ENCODE assay signal across 17 cellular contexts in genomic region chr1:48069662-48070432, GRCh38.
DNase-seq lines count a peak whose midpoint lies in the region; ATAC-seq and TF ChIP-seq lines count a peak whose summit lies in the region.
"Had no signal": no experiment of that assay in that cellular context is flagged by ENCODE, and none has a peak within 500 bp of the region (broad histone marks: within the 10 kb centered on the region; RNA-seq: fewer than 3 reads in every experiment).

No MANE protein-coding gene starts in this region.

- intact Hi-C loops in sciatic nerve (cut with DNase I): no loop called here

- no peak overlapping the region for H3K27ac Mint-ChIP-seq in activated T-cell treated with anti-CD3 and anti-CD28 coated beads, Interleukin-2, amount 50 U/mL, for 72 hours
- H3K27ac Mint-ChIP-seq: T-cell had no signal

- no peaks in the 10 kb centered on the region for H3K36me3 Mint-ChIP-seq in activated T-cell treated with anti-CD3 and anti-CD28 coated beads, Interleukin-2, amount 50 U/mL, for 72 hours (ENCODE audit: insufficient read depth in 2 of 2)
- H3K36me3 Mint-ChIP-seq: T-cell had no signal

- H3K27me3 Mint-ChIP-seq in activated T-cell treated with anti-CD3 and anti-CD28 coated beads, Interleukin-2, amount 50 U/mL, for 72 hours (ENCODE audit: low read depth): peaks cover 7% of the 10 kb centered on the region

- H3K4me3 Mint-ChIP-seq in activated T-cell treated with anti-CD3 and anti-CD28 coated beads, Interleukin-2, amount 50 U/mL, for 72 hours: no peak overlapping the region
- H3K4me3 Mint-ChIP-seq: T-cell had no signal

- no peaks in the 10 kb centered on the region for H3K4me1 Mint-ChIP-seq in activated T-cell treated with anti-CD3 and anti-CD28 coated beads, Interleukin-2, amount 50 U/mL, for 72 hours (ENCODE audit: low read depth)
- H3K4me1 Mint-ChIP-seq: T-cell had no signal

- no peaks in the 10 kb centered on the region for H3K9me3 Mint-ChIP-seq in activated T-cell treated with anti-CD3 and anti-CD28 coated beads, Interleukin-2, amount 50 U/mL, for 72 hours
- H3K9me3 Mint-ChIP-seq: T-cell had no signal

- ATAC-seq in SK-N-SH treated with all-trans-retinoic acid at 6 μM for 48 hours: no peak
- ATAC-seq in sciatic nerve: peak; percentile 52
- ATAC-seq in HG02870 (IDR thresholded peaks at IDR 0.05; ENCODE audit: unreplicated experiment): no peak
- ATAC-seq in activated T-cell treated with anti-CD3 and anti-CD28 coated beads, Interleukin-2, amount 50 U/mL, for 72 hours (replicated peaks in 1 of 2): no peak
- ATAC-seq in GM18520 (IDR thresholded peaks at IDR 0.05; ENCODE audit: unreplicated experiment): no peak
- ATAC-seq: T-cell had no signal

- DNase-seq in COLO829 (ENCODE audit: low spot score) (peak; percentile 58), glomerular visceral epithelial cell (ENCODE audit: extremely low spot score) (peak; percentile 63), sciatic nerve (ENCODE audit: low spot score) (no peak), Ammon's horn (ENCODE audit: low spot score) (no peak)
- no peak for DNase-seq in activated T-cell treated with anti-CD3 and anti-CD28 coated beads, Interleukin-2, amount 50 U/mL, for 72 hours
- DNase-seq: activated effector memory CD4-positive, alpha-beta T cell treated with Interleukin-2 at 50 U/mL for 16 hours; BE2C; DND-41; head of caudate nucleus; mesenchymal stem cell; NCI-H1092 treated with DMSO at 0.1 percent for 48 hours; RPMI8226; sigmoid colon; T-cell had no signal

TF ChIP-seq in SK-N-SH treated with all-trans-retinoic acid at 6 μM for 48 hours, 23 proteins besides CTCF, POLR2A, EP300 and RAD21:
- no peak for TF ChIP-seq TCF4 (CRISPR knock-in tag; IDR thresholded peaks at IDR 0.05; ENCODE audit: borderline replicate concordance)
- no peak for TF ChIP-seq ZFP30 (CRISPR knock-in tag; IDR thresholded peaks at IDR 0.05)
- no peak for TF ChIP-seq ZNF70 (CRISPR knock-in tag; IDR thresholded peaks at IDR 0.05)
- no peak for TF ChIP-seq ZFP3 (CRISPR knock-in tag; IDR thresholded peaks at IDR 0.05)
- 0 out of 2 replicates have a peak, but pooled peaks have one; percentile 13 for TF ChIP-seq SNAI2 (CRISPR knock-in tag; IDR thresholded peaks at IDR 0.05)
- no peak for TF ChIP-seq PPARA (CRISPR knock-in tag; IDR thresholded peaks at IDR 0.05; ENCODE audit: borderline replicate concordance)
- TF ChIP-seq, protein P1, sequence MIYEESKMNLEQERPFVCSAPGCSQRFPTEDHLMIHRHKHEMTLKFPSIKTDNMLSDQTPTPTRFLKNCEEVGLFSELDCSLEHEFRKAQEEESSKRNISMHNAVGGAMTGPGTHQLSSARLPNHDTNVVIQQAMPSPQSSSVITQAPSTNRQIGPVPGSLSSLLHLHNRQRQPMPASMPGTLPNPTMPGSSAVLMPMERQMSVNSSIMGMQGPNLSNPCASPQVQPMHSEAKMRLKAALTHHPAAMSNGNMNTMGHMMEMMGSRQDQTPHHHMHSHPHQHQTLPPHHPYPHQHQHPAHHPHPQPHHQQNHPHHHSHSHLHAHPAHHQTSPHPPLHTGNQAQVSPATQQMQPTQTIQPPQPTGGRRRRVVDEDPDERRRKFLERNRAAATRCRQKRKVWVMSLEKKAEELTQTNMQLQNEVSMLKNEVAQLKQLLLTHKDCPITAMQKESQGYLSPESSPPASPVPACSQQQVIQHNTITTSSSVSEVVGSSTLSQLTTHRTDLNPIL (CRISPR knock-in tag; IDR thresholded peaks at IDR 0.05; ENCODE audit: low read depth): 0 out of 2 replicates have a peak, but pooled peaks have one; percentile 21
- TF ChIP-seq ISL1 (CRISPR knock-in tag; IDR thresholded peaks at IDR 0.05): peak; percentile 45
- TF ChIP-seq CSDC2 (CRISPR knock-in tag; IDR thresholded peaks at IDR 0.05): no peak
- TF ChIP-seq ZNF565 (CRISPR knock-in tag; conservative IDR thresholded peaks at IDR 0.05; ENCODE audit: low read depth): no peak
- TF ChIP-seq RARB (CRISPR knock-in tag; IDR thresholded peaks at IDR 0.05): no peak
- no peak for TF ChIP-seq ESRRG (CRISPR knock-in tag; IDR thresholded peaks at IDR 0.05)
- TF ChIP-seq CSRNP3 (CRISPR knock-in tag; IDR thresholded peaks at IDR 0.05): no peak
- TF ChIP-seq, protein P2, sequence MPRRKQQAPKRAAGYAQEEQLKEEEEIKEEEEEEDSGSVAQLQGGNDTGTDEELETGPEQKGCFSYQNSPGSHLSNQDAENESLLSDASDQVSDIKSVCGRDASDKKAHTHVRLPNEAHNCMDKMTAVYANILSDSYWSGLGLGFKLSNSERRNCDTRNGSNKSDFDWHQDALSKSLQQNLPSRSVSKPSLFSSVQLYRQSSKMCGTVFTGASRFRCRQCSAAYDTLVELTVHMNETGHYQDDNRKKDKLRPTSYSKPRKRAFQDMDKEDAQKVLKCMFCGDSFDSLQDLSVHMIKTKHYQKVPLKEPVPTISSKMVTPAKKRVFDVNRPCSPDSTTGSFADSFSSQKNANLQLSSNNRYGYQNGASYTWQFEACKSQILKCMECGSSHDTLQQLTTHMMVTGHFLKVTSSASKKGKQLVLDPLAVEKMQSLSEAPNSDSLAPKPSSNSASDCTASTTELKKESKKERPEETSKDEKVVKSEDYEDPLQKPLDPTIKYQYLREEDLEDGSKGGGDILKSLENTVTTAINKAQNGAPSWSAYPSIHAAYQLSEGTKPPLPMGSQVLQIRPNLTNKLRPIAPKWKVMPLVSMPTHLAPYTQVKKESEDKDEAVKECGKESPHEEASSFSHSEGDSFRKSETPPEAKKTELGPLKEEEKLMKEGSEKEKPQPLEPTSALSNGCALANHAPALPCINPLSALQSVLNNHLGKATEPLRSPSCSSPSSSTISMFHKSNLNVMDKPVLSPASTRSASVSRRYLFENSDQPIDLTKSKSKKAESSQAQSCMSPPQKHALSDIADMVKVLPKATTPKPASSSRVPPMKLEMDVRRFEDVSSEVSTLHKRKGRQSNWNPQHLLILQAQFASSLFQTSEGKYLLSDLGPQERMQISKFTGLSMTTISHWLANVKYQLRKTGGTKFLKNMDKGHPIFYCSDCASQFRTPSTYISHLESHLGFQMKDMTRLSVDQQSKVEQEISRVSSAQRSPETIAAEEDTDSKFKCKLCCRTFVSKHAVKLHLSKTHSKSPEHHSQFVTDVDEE (CRISPR knock-in tag; IDR thresholded peaks at IDR 0.05): no peak
- no peak for TF ChIP-seq PATZ1 (CRISPR knock-in tag; IDR thresholded peaks at IDR 0.05; ENCODE audit: borderline replicate concordance)
- TF ChIP-seq ZC3H10 (CRISPR knock-in tag; IDR thresholded peaks at IDR 0.05): no peak
- TF ChIP-seq POU6F1 (CRISPR knock-in tag; IDR thresholded peaks at IDR 0.05; ENCODE audit: borderline replicate concordance, low read depth): no peak; the same call in 1 of the 2 replicates
TF ChIP-seq in SK-N-SH treated with all-trans-retinoic acid at 6 μM for 48 hours: peak in this region for 3.

Comparison
In these comparisons a context has a peak if more than half of its experiments do, and no peak if none do; other contexts are left out.
1. DNase-seq: peak in COLO829 (single experiment) and glomerular visceral epithelial cell (single experiment); none in sciatic nerve (single experiment), Ammon's horn (single experiment) and activated T-cell treated with anti-CD3 and anti-CD28 coated beads, Interleukin-2, amount 50 U/mL, for 72 hours (0 of 2).